1 cellular context compared by ENCODE assay signal in the genomic region with DNA sequence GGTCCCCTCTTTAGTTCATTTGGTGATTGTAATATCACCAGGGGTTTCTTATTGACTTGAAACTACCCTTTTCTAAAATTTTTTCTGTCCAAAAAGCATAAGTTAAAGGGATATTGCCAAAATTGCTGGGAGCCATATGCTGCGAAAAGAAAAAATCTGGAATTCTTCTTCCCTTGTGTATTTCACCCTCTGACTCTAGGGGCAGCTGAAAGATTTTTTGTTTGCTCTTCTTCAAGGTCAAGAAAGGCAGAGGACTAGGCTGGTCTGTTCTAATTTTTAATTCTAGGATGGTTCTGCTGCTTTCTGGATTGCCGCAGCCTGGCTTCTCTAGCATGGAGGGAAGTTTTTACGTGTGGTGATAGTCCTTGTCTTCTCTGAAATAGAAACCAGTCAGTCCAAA.
TF ChIP-seq lines count a peak whose summit lies in the region.

No MANE protein-coding gene starts in this region.

TF ChIP-seq in neural cell, 6 proteins besides CTCF, POLR2A, EP300 and RAD21 (continued from another document):
- TF ChIP-seq EZH2 (IDR thresholded peaks at IDR 0.05; ENCODE audit: borderline replicate concordance, insufficient read depth, low read length, poor library complexity, severe bottlenecking), result no peak
TF ChIP-seq in neural cell: peak in this region for 0.
